In genomic region chr1:100065183-100065968, GRCh38 we compare ENCODE assay signal across 14 cellular contexts.
DNase-seq lines count a peak whose midpoint lies in the region; ATAC-seq and TF ChIP-seq lines count a peak whose summit lies in the region.
"Had no signal": no experiment of that assay in that cellular context is flagged by ENCODE, and none has a peak within 500 bp of the region (broad histone marks: within the 10 kb centered on the region; RNA-seq: fewer than 3 reads in every experiment).

No MANE protein-coding gene starts in this region.

- H3K4me1 ChIP-seq in ACC112 (ENCODE audit: control insufficient read depth, insufficient read depth, low read length, unreplicated experiment), result peaks cover 11% of the 10 kb centered on the region
- H3K4me1 ChIP-seq in mesenchymal stem cell (ENCODE audit: control insufficient read depth, insufficient read depth, low read depth, low read length), result peaks cover 3% of the 10 kb centered on the region
- no peaks in the 10 kb centered on the region for H3K4me1 ChIP-seq in aorta (ENCODE audit: control insufficient read depth in 1 of 2, insufficient read depth in 2 of 2, low read length in 2 of 2)
- H3K4me1 ChIP-seq in ovary (ENCODE audit: insufficient read depth), result peaks cover 2% of the 10 kb centered on the region
- H3K4me1 ChIP-seq: ascending aorta had no signal

- no peaks in the 10 kb centered on the region for H3K9me3 Mint-ChIP-seq in Calu3 (ENCODE audit: low read depth, unreplicated experiment)
- no peaks in the 10 kb centered on the region for H3K9me3 Mint-ChIP-seq in activated CD8-positive, alpha-beta T cell treated with anti-CD3 and anti-CD28 coated beads, Interleukin-2, amount 10 ng/mL, durations not matched to agents 7 days and 5 days (ENCODE audit: insufficient read depth)

- no peak for DNase-seq in Calu3
- DNase-seq in activated CD8-positive, alpha-beta T cell treated with anti-CD3 and anti-CD28 coated beads, Interleukin-2, amount 10 ng/mL, durations not matched to agents 7 days and 5 days, result no peak
- DNase-seq in mesenchymal stem cell, result peak; percentile 43
- DNase-seq in SHP77 (lab: John Stamatoyannopoulos, UW), result no peak
- no peak for DNase-seq in dorsolateral prefrontal cortex
- DNase-seq in aorta, result no peak
- DNase-seq in ovary, result no peak
- DNase-seq: GF-D8; NCI-H526; retina; stimulated activated naive CD4-positive, alpha-beta T cell treated with Interleukin-2 at 50 U/mL for 16 hours had no signal

- H3K23ac ChIP-seq in mesenchymal stem cell (ENCODE audit: low read length in 2 of 2), result no peak overlapping the region

- H3K4me1 Mint-ChIP-seq in Calu3 (ENCODE audit: low read depth, unreplicated experiment), result no peaks in the 10 kb centered on the region
- H3K4me1 Mint-ChIP-seq in activated CD8-positive, alpha-beta T cell treated with anti-CD3 and anti-CD28 coated beads, Interleukin-2, amount 10 ng/mL, durations not matched to agents 7 days and 5 days (ENCODE audit: low read depth), result peaks cover 26% of the 10 kb centered on the region

- intact Hi-C loops in Calu3 (cut with micrococcal nuclease; ENCODE audit: unreplicated experiment) (no loop called here), dorsolateral prefrontal cortex (cut with DNase I) (no loop called here), aorta (cut with DNase I) (no loop called here), ovary (cut with DNase I) (no loop called here)

- no peak for ATAC-seq in activated CD8-positive, alpha-beta T cell treated with anti-CD3 and anti-CD28 coated beads, Interleukin-2, amount 10 ng/mL, durations not matched to agents 7 days and 5 days
- no peak for ATAC-seq in aorta (ENCODE audit: low FRiP score)

- no peak overlapping the region for H2BK5ac ChIP-seq in mesenchymal stem cell (ENCODE audit: low read depth, low read length, poor library complexity, severe bottlenecking)

- H3K36me3 ChIP-seq in ACC112 (ENCODE audit: insufficient read depth, low read length) (peaks cover 45% of the 10 kb centered on the region), mesenchymal stem cell (ENCODE audit: control insufficient read depth in 1 of 2, insufficient read depth in 2 of 2, low read depth in 1 of 2, low read length in 2 of 2) (peaks cover 27 to 79% of the 10 kb centered on the region in 2 experiments), aorta (ENCODE audit: control insufficient read depth in 1 of 2, insufficient read depth in 2 of 2, low read length in 1 of 2) (peaks cover under 1 to 4% of the 10 kb centered on the region in 2 donors), ovary (no peaks in the 10 kb centered on the region)

- H2BK15ac ChIP-seq in mesenchymal stem cell (ENCODE audit: low read depth, poor library complexity, severe bottlenecking), result no peak overlapping the region

- no peak overlapping the region for H2AK5ac ChIP-seq in mesenchymal stem cell (ENCODE audit: low read length, severe bottlenecking)

- no peak overlapping the region for H4K91ac ChIP-seq in mesenchymal stem cell (ENCODE audit: low read length)

- no peak overlapping the region for H3K14ac ChIP-seq in mesenchymal stem cell (ENCODE audit: low read length in 2 of 2)

- no peak for TF ChIP-seq EP300 in ovary (IDR thresholded peaks at IDR 0.05)

- no peak overlapping the region for H3K4ac ChIP-seq in mesenchymal stem cell (ENCODE audit: low read depth in 1 of 2, low read length in 2 of 2)

- H3K79me1 ChIP-seq in mesenchymal stem cell (replicated peaks; ENCODE audit: low read length, poor library complexity, severe bottlenecking), result peaks cover 27% of the 10 kb centered on the region

- BruUV-seq in Calu3 (replicated peaks; lab: Mats Ljungman, UMichigan), result no TSS peak

- CTCF ChIA-PET in Calu3 (lab: Charles Lee), result no interaction called here
- CTCF ChIA-PET in activated CD8-positive, alpha-beta T cell treated with anti-CD3 and anti-CD28 coated beads, Interleukin-2, amount 10 ng/mL, durations not matched to agents 7 days and 5 days (lab: Charles Lee), result no interaction called here

- H4K8ac ChIP-seq in mesenchymal stem cell (ENCODE audit: low read length), result no peak overlapping the region

- H3K36me3 Mint-ChIP-seq in Calu3 (ENCODE audit: insufficient read depth, unreplicated experiment), result peaks cover 17% of the 10 kb centered on the region
- H3K36me3 Mint-ChIP-seq in activated CD8-positive, alpha-beta T cell treated with anti-CD3 and anti-CD28 coated beads, Interleukin-2, amount 10 ng/mL, durations not matched to agents 7 days and 5 days (ENCODE audit: low read depth), result peaks cover 68% of the 10 kb centered on the region

- H3K79me2 ChIP-seq in ACC112 (ENCODE audit: control insufficient read depth, insufficient read depth, low read length, unreplicated experiment), result peaks cover 4% of the 10 kb centered on the region

- H3K4me3 ChIP-seq in ACC112 (ENCODE audit: low read depth, low read length) (peak overlapping the region; percentile 53), mesenchymal stem cell (ENCODE audit: insufficient read depth in 1 of 2, low read depth in 1 of 2, low read length in 2 of 2) (no peak overlapping the region), dorsolateral prefrontal cortex (no peak overlapping the region), aorta (ENCODE audit: low read length in 2 of 2) (no peak overlapping the region), ovary (no peak overlapping the region)
- H3K4me3 ChIP-seq: ascending aorta; BLaER1 treated with 17β-estradiol and CSF1 and Interleukin-3, amounts not matched to agents 10 nM and 100 nM had no signal

- H3K9ac ChIP-seq in mesenchymal stem cell (ENCODE audit: low read length), result no peak overlapping the region
- H3K9ac ChIP-seq: BLaER1 treated with 17β-estradiol and CSF1 and Interleukin-3, amounts not matched to agents 10 nM and 100 nM had no signal

- H2AFZ ChIP-seq in ACC112 (ENCODE audit: low read length, unreplicated experiment), result no peak overlapping the region
- H2AFZ ChIP-seq in mesenchymal stem cell (ENCODE audit: low read depth, low read length), result no peak overlapping the region

- TF ChIP-seq POLR2A in ovary (IDR thresholded peaks at IDR 0.05), result no peak

- no peak for TF ChIP-seq CTCF in Calu3 (IDR thresholded peaks at IDR 0.05; ENCODE audit: unreplicated experiment)
- no peak for TF ChIP-seq CTCF in dorsolateral prefrontal cortex (IDR thresholded peaks at IDR 0.05 in 54 of 56, conservative IDR thresholded peaks at IDR 0.05 in 2 of 56; ENCODE audit: low read depth in 1 of 56, partially characterized antibody in 56 of 56)
- no peak for TF ChIP-seq CTCF in ovary (IDR thresholded peaks at IDR 0.05)

- POLR2A ChIA-PET in activated CD8-positive, alpha-beta T cell treated with anti-CD3 and anti-CD28 coated beads, Interleukin-2, amount 10 ng/mL, durations not matched to agents 7 days and 5 days (lab: Charles Lee), result interaction anchor here (0.7 kb wide), 1 partner anchor 196 kb away, joined by 4 read pairs; no protein-coding TSS in a partner anchor

- H3K27ac ChIP-seq in ACC112 (ENCODE audit: low read depth, low read length) (peak overlapping the region; percentile 67), mesenchymal stem cell (ENCODE audit: low read length, poor library complexity, severe bottlenecking) (no peak overlapping the region), dorsolateral prefrontal cortex (no peak overlapping the region), aorta (ENCODE audit: low read depth in 1 of 2, low read length in 2 of 2) (no peak overlapping the region), ovary (no peak overlapping the region)
- H3K27ac ChIP-seq: BLaER1 treated with 17β-estradiol and CSF1 and Interleukin-3, amounts not matched to agents 10 nM and 100 nM had no signal

- H3K27me3 ChIP-seq in ACC112 (ENCODE audit: insufficient read depth, low read length) (no peaks in the 10 kb centered on the region), mesenchymal stem cell (ENCODE audit: control insufficient read depth in 1 of 2, insufficient read depth in 1 of 2, low read length in 2 of 2) (no peaks in the 10 kb centered on the region), dorsolateral prefrontal cortex (no peaks in the 10 kb centered on the region), aorta (ENCODE audit: control insufficient read depth in 1 of 2, insufficient read depth in 2 of 2, low read length in 1 of 2) (no peaks in the 10 kb centered on the region), ovary (no peaks in the 10 kb centered on the region)
- H3K27me3 ChIP-seq: ascending aorta; BLaER1 treated with 17β-estradiol and CSF1 and Interleukin-3, amounts not matched to agents 10 nM and 100 nM had no signal

- H3K27ac Mint-ChIP-seq in Calu3 (ENCODE audit: unreplicated experiment), result peak overlapping the region; percentile 50
- H3K27ac Mint-ChIP-seq in activated CD8-positive, alpha-beta T cell treated with anti-CD3 and anti-CD28 coated beads, Interleukin-2, amount 10 ng/mL, durations not matched to agents 7 days and 5 days, result peak overlapping the region; percentile 84

- H3K4me2 ChIP-seq in mesenchymal stem cell (ENCODE audit: low read length, poor library complexity, severe bottlenecking), result no peak overlapping the region

- no peak overlapping the region for H3K4me3 Mint-ChIP-seq in Calu3 (ENCODE audit: low read depth, unreplicated experiment)
- H3K4me3 Mint-ChIP-seq in activated CD8-positive, alpha-beta T cell treated with anti-CD3 and anti-CD28 coated beads, Interleukin-2, amount 10 ng/mL, durations not matched to agents 7 days and 5 days, result peak overlapping the region; percentile 42

- WGBS in mesenchymal stem cell, result 98% methylated on average over 1 of the region's 1 CpG
- WGBS in aorta, 2 donors, result 94 to 96% methylated on average over 1 of the region's 1 CpG
- WGBS in ovary, 3 donors, result 71 to 87% (median 76%) methylated on average over 1 of the region's 1 CpG

- H3K27me3 Mint-ChIP-seq in Calu3 (ENCODE audit: unreplicated experiment), result no peaks in the 10 kb centered on the region
- H3K27me3 Mint-ChIP-seq in activated CD8-positive, alpha-beta T cell treated with anti-CD3 and anti-CD28 coated beads, Interleukin-2, amount 10 ng/mL, durations not matched to agents 7 days and 5 days (ENCODE audit: low read depth), result no peaks in the 10 kb centered on the region

- H3K9me3 ChIP-seq in mesenchymal stem cell (ENCODE audit: control insufficient read depth, low read length), result no peaks in the 10 kb centered on the region
- H3K9me3 ChIP-seq in aorta (ENCODE audit: control insufficient read depth, low read length), result no peaks in the 10 kb centered on the region
- no peaks in the 10 kb centered on the region for H3K9me3 ChIP-seq in ovary
- H3K9me3 ChIP-seq: ascending aorta; BLaER1 treated with 17β-estradiol and CSF1 and Interleukin-3, amounts not matched to agents 10 nM and 100 nM had no signal

- no peak overlapping the region for H2BK120ac ChIP-seq in mesenchymal stem cell (ENCODE audit: low read depth, low read length)

- H2BK12ac ChIP-seq in mesenchymal stem cell (ENCODE audit: low read length in 2 of 2), result no peak overlapping the region

- no peak overlapping the region for H3K18ac ChIP-seq in mesenchymal stem cell (ENCODE audit: low read depth in 1 of 2, low read length in 2 of 2)
